Comparison of ENCODE assay signal across 31 cellular contexts in the genomic region with DNA sequence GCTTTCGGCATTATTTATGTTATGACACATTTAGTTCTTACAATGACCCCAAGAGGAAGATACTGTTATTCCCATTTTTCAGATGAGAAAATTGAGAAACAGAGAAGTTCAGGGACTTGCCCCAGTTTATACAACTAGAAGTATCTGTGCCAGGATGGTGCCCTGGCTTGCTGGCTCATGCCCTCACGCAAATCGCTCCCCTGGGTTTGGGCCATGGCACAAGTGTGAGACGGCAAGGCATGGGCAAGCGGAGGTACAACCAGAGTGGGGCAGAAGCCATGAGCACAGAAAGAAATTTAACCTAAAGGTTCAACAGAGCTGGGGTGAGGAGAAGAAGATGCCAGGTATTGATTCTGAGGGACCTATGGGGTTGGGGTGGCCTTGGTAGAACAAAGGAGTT.
"Had no signal": no experiment of that assay in that cellular context is flagged by ENCODE, and none has a peak within 500 bp of the region (broad histone marks: within the 10 kb centered on the region; RNA-seq: fewer than 3 reads in every experiment).

No MANE protein-coding gene starts in this region.

- H3K9me3 ChIP-seq: adrenal gland, ascending aorta, body of pancreas, breast epithelium had no signal

- H3K4me1 ChIP-seq: adrenal gland, ascending aorta, body of pancreas, breast epithelium had no signal

- FAIRE-seq: astrocyte, bronchial epithelial cell had no signal

- H3K36me3 ChIP-seq: adrenal gland, ascending aorta, brain microvascular endothelial cell, breast epithelium, cardiac muscle cell had no signal

- DNase-seq: activated effector memory CD4-positive, alpha-beta T cell treated with anti-CD3 and anti-CD28 coated beads, Interleukin-2, amount 50 U/mL, for 16 hours; activated effector memory CD4-positive, alpha-beta T cell treated with Interleukin-2 at 50 U/mL for 16 hours; activated gamma-delta T cell; activated gamma-delta T cell treated with Interleukin-2 at 50 U/mL for 16 hours; activated naive CD4-positive, alpha-beta T cell; activated naive CD4-positive, alpha-beta T cell treated with anti-CD3 and anti-CD28 coated beads for 36 hours; activated naive CD4-positive, alpha-beta T cell treated with anti-CD3 and anti-CD28 coated beads, Interleukin-2, amount 10 ng/mL, durations not matched to agents 7 days and 5 days; activated naive CD4-positive, alpha-beta T cell treated with anti-CD3 and anti-CD28 coated beads, Interleukin-2, amount 50 U/mL, for 16 hours; activated naive CD4-positive, alpha-beta T cell treated with Interleukin-2 at 50 U/mL for 16 hours; activated naive CD8-positive, alpha-beta T cell treated with anti-CD3 and anti-CD28 coated beads for 36 hours; activated naive CD8-positive, alpha-beta T cell treated with anti-CD3 and anti-CD28 coated beads, Interleukin-2, amount 10 ng/mL, durations not matched to agents 7 days and 5 days; activated naive CD8-positive, alpha-beta T cell treated with anti-CD3 and anti-CD28 coated beads, Interleukin-2, amount 50 U/mL, for 24 hours; activated T-cell treated with anti-CD3 and anti-CD28 coated beads, Interleukin-2, amount 50 U/mL, for 24 hours; activated T-cell treated with anti-CD3 and anti-CD28 coated beads, Interleukin-2, amount 50 U/mL, for 4 hours; activated T-cell treated with anti-CD3 and anti-CD28 coated beads, Interleukin-2, amount 50 U/mL, for 48 hours; activated T-cell treated with anti-CD3 and anti-CD28 coated beads, Interleukin-2, amount 50 U/mL, for 72 hours; adrenal gland; amniotic stem cell; amygdala; anterior cingulate cortex; aorta; body of pancreas; brain microvascular endothelial cell; caudate nucleus; central memory CD4-positive, alpha-beta T cell; cerebellar nuclear complex had no signal

- H3K27ac ChIP-seq: adrenal gland, ascending aorta, body of pancreas, brain microvascular endothelial cell, breast epithelium, cardiac muscle cell had no signal

- H3K4me3 ChIP-seq: adrenal gland, ascending aorta, body of pancreas, breast epithelium, cardiac muscle cell had no signal

- H3K27me3 ChIP-seq: adrenal gland, ascending aorta, body of pancreas, brain microvascular endothelial cell, breast epithelium, cardiac muscle cell had no signal
